ENCODE assay signal across 29 cellular contexts in the genomic region with DNA sequence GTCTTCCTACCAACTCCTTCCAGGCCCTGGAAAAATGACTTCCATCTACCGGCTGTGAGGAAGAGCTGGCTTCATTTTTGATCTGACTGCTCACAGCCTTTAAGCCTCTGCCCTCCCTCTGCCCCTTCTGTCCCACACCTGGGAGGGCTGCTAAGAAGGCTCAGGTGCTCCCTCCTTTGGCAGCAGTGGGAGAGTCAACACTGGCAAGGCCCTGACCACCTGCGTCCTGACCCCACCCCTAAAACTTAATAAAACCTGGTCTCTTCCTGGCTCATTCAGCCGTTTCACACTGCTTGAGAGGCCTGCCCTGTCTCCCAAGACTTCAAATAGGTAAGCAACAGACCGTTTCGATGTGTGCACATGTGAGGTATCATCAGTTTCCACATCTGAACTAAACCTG. TPM values are rescaled to one million over a fixed set of nuclear protein-coding genes. Genes with fewer than 3 reads are reported as not detected.
DNase-seq lines count a peak whose midpoint lies in the region; ATAC-seq and TF ChIP-seq lines count a peak whose summit lies in the region.
"Had no signal": no experiment of that assay in that cellular context is flagged by ENCODE, and none has a peak within 500 bp of the region (broad histone marks: within the 10 kb centered on the region; RNA-seq: fewer than 3 reads in every experiment).

No MANE protein-coding gene starts in this region.

- POLR2A ChIA-PET in HCT116 (lab: Charles Lee): no interaction called here

- peaks cover 26% of the 10 kb centered on the region for H3K36me3 ChIP-seq in BLaER1
- H3K36me3 ChIP-seq in HCT116 (ENCODE audit: control insufficient read depth in 1 of 2, insufficient read depth in 2 of 2, low read length in 2 of 2): no peaks in the 10 kb centered on the region
- H3K36me3 ChIP-seq in SU-DHL-6 (ENCODE audit: low read length): peaks cover 3% of the 10 kb centered on the region; the same call in 1 of the 2 replicates
- H3K36me3 ChIP-seq: cardiac muscle cell had no signal

- BruUV-seq in HCT116 (replicated peaks; lab: Mats Ljungman, UMichigan): no TSS peak

- intact Hi-C loops in HCT116 (cut with micrococcal nuclease): no loop called here
- intact Hi-C loops in Right ventricle myocardium superior (cut with DNase I): no loop called here

- H3K27me3 ChIP-seq in BLaER1 (no peaks in the 10 kb centered on the region), HCT116 (ENCODE audit: insufficient read depth, low read length) (no peaks in the 10 kb centered on the region), SU-DHL-6 (ENCODE audit: low read length) (no peaks in the 10 kb centered on the region)
- H3K27me3 ChIP-seq: cardiac muscle cell, esophagus squamous epithelium, gastrocnemius medialis had no signal

- TF ChIP-seq CTCF in HCT116 (IDR thresholded peaks at IDR 0.05 in 2 of 3, conservative IDR thresholded peaks at IDR 0.05 in 1 of 3; ENCODE audit: borderline replicate concordance in 1 of 3, insufficient read depth in 1 of 3, low read depth in 2 of 3, low read length in 2 of 3) (no peak), SU-DHL-6 (IDR thresholded peaks at IDR 0.05; ENCODE audit: insufficient read depth, low read length, poor library complexity, severe bottlenecking) (peak; percentile 46)

- RAD21 ChIA-PET in HCT116 (lab: Charles Lee; ENCODE audit: low non-redundant PET in 1 of 2, low total read pairs in 2 of 2, uncharacterized antibody in 2 of 2, unreplicated experiment in 2 of 2): no interaction called here

- H2AFZ ChIP-seq in HCT116 (ENCODE audit: low read depth, low read length, poor library complexity, severe bottlenecking) (no peak overlapping the region), SU-DHL-6 (ENCODE audit: low read depth, low read length, severe bottlenecking) (no peak overlapping the region)
- H2AFZ ChIP-seq: PC-9 had no signal

- H3K4me3 ChIP-seq in BLaER1 (no peak overlapping the region; the same call in 1 of the 2 replicates), HCT116 (replicated peaks in 1 of 2; ENCODE audit: low read depth in 1 of 2, low read length in 2 of 2) (no peak overlapping the region), SU-DHL-6 (ENCODE audit: insufficient read depth, low read length, poor library complexity, severe bottlenecking) (peak overlapping the region; percentile 67)
- H3K4me3 ChIP-seq: cardiac muscle cell, esophagus squamous epithelium, gastrocnemius medialis, HAP-1, lung, PC-9, skin epidermis had no signal

- TF ChIP-seq POLR2A in HCT116 (IDR thresholded peaks at IDR 0.05; ENCODE audit: borderline replicate concordance, extremely low read depth, insufficient read depth, insufficient read length): no peak

- no peak for TF ChIP-seq RAD21 in HCT116 (IDR thresholded peaks at IDR 0.05; ENCODE audit: low read depth)

- H4K20me1 ChIP-seq in BLaER1 (no peaks in the 10 kb centered on the region), HCT116 (ENCODE audit: insufficient read depth) (no peaks in the 10 kb centered on the region), SU-DHL-6 (ENCODE audit: low read depth, low read length) (no peaks in the 10 kb centered on the region)

- peaks cover 33% of the 10 kb centered on the region for H3F3A ChIP-seq in SU-DHL-6 (ENCODE audit: insufficient read depth)

- no peaks in the 10 kb centered on the region for H3K9me2 ChIP-seq in HCT116 (ENCODE audit: insufficient read depth)
- H3K9me2 ChIP-seq in SU-DHL-6 (replicated peaks; ENCODE audit: insufficient read depth, low read length): no peaks in the 10 kb centered on the region

- H3K4me1 ChIP-seq in BLaER1 (peaks cover 71% of the 10 kb centered on the region), HCT116 (ENCODE audit: control insufficient read depth in 1 of 2, insufficient read depth in 2 of 2, low read length in 2 of 2) (no peaks in the 10 kb centered on the region)
- H3K4me1 ChIP-seq: gastrocnemius medialis, HAP-1 had no signal

- CTCF ChIA-PET in HCT116 (lab: Charles Lee): no interaction called here

- H3K9me3 ChIP-seq in BLaER1 (peaks cover 9% of the 10 kb centered on the region; the same call in 1 of the 2 replicates), HCT116 (ENCODE audit: control insufficient read depth in 1 of 2, insufficient read depth in 1 of 2, low read depth in 1 of 2, low read length in 2 of 2) (no peaks in the 10 kb centered on the region), SU-DHL-6 (ENCODE audit: insufficient read depth, low read length) (no peaks in the 10 kb centered on the region)
- H3K9me3 ChIP-seq: esophagus squamous epithelium, gastrocnemius medialis, HAP-1 had no signal

- DNase-seq in HCT116 (ENCODE audit: low read depth, low spot score) (no peak), iPS-NIHi11 (ENCODE audit: low spot score) (peak; percentile 50), Right ventricle myocardium superior (no peak)
- no peak for DNase-seq in activated T-cell treated with anti-CD3 and anti-CD28 coated beads, Interleukin-2, amount 50 U/mL, for 48 hours
- DNase-seq: activated CD4-positive, alpha-beta T cell treated with anti-CD3 and anti-CD28 coated beads for 4 hours; activated CD8-positive, alpha-beta memory T cell treated with anti-CD3 and anti-CD28 coated beads for 24 hours; activated naive CD4-positive, alpha-beta T cell treated with anti-CD3 and anti-CD28 coated beads, Interleukin-2, amount 50 U/mL, for 16 hours; activated T-cell treated with anti-CD3 and anti-CD28 coated beads, Interleukin-2, amount 50 U/mL, for 4 hours; AML-193; amygdala; CD8-positive, alpha-beta memory T cell; cortex of kidney; esophagus squamous epithelium; gastrocnemius medialis; hypothalamus; NCI-H1092 treated with DMSO at 0.1 percent for 48 hours; NCI-H1930; NCI-H226; occipital lobe; PC-9; T-helper 1 cell had no signal

- ATAC-seq in HCT116: peak; percentile 67; the same call in 1 of the 2 replicates
- no peak for ATAC-seq in GM18868 (IDR thresholded peaks at IDR 0.05; ENCODE audit: unreplicated experiment)
- no peak for ATAC-seq in GM21717 (IDR thresholded peaks at IDR 0.05; ENCODE audit: unreplicated experiment)
- ATAC-seq in Right ventricle myocardium superior (ENCODE audit: poor library complexity): no peak
- ATAC-seq: activated T-cell treated with anti-CD3 and anti-CD28 coated beads, Interleukin-2, amount 50 U/mL, for 4 hours; gastrocnemius medialis had no signal

- H3K27ac ChIP-seq in BLaER1 (peak overlapping the region; percentile 72), HCT116 (ENCODE audit: low read depth, low read length) (no peak overlapping the region), SU-DHL-6 (ENCODE audit: low read depth, low read length) (peak overlapping the region; percentile 95)
- H3K27ac ChIP-seq: cardiac muscle cell, esophagus squamous epithelium, gastrocnemius medialis, PC-9, skin epidermis had no signal

- H3K4me2 ChIP-seq in BLaER1 (peak overlapping the region; percentile 79), HCT116 (ENCODE audit: low read length) (no peak overlapping the region), SU-DHL-6 (ENCODE audit: low read depth, low read length, poor library complexity, severe bottlenecking) (peak overlapping the region; percentile 91)
- H3K4me2 ChIP-seq: PC-9 had no signal

- peak overlapping the region; percentile 51; the same call in 1 of the 2 replicates for H3K9ac ChIP-seq in BLaER1
- H3K9ac ChIP-seq in HCT116 (ENCODE audit: low read length): no peak overlapping the region
- H3K9ac ChIP-seq in SU-DHL-6 (ENCODE audit: low read length): peak overlapping the region; percentile 92

- no peaks in the 10 kb centered on the region for H3K79me2 ChIP-seq in HCT116 (ENCODE audit: insufficient read depth, low read length)
- peaks cover 45% of the 10 kb centered on the region for H3K79me2 ChIP-seq in SU-DHL-6 (ENCODE audit: insufficient read depth, low read length)

TF ChIP-seq in HCT116, 20 proteins besides CTCF, POLR2A, EP300 and RAD21 (continues in another document):
- TF ChIP-seq JUND (IDR thresholded peaks at IDR 0.05): no peak
- no peak for TF ChIP-seq YY1 (IDR thresholded peaks at IDR 0.05; ENCODE audit: extremely low read depth, insufficient replicate concordance, low read depth, low read length)
- TF ChIP-seq ZNF274 (IDR thresholded peaks at IDR 0.05; ENCODE audit: low read depth, low read length): no peak
- no peak for TF ChIP-seq EZH2phosphoT487 (IDR thresholded peaks at IDR 0.05; ENCODE audit: borderline replicate concordance)
- no peak for TF ChIP-seq SIN3A (IDR thresholded peaks at IDR 0.05; ENCODE audit: low read depth)
- no peak for TF ChIP-seq ZFX (IDR thresholded peaks at IDR 0.05)
- no peak for TF ChIP-seq CBX3 (IDR thresholded peaks at IDR 0.05; ENCODE audit: low read depth)
- no peak for TF ChIP-seq EGR1 (IDR thresholded peaks at IDR 0.05; ENCODE audit: low read depth)
- no peak for TF ChIP-seq EZH2 (IDR thresholded peaks at IDR 0.05)
- TF ChIP-seq, protein P1, sequence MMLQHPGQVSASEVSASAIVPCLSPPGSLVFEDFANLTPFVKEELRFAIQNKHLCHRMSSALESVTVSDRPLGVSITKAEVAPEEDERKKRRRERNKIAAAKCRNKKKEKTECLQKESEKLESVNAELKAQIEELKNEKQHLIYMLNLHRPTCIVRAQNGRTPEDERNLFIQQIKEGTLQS (IDR thresholded peaks at IDR 0.05): no peak
- no peak for TF ChIP-seq SP1 (IDR thresholded peaks at IDR 0.05; ENCODE audit: low read depth)
- TF ChIP-seq, protein P2, sequence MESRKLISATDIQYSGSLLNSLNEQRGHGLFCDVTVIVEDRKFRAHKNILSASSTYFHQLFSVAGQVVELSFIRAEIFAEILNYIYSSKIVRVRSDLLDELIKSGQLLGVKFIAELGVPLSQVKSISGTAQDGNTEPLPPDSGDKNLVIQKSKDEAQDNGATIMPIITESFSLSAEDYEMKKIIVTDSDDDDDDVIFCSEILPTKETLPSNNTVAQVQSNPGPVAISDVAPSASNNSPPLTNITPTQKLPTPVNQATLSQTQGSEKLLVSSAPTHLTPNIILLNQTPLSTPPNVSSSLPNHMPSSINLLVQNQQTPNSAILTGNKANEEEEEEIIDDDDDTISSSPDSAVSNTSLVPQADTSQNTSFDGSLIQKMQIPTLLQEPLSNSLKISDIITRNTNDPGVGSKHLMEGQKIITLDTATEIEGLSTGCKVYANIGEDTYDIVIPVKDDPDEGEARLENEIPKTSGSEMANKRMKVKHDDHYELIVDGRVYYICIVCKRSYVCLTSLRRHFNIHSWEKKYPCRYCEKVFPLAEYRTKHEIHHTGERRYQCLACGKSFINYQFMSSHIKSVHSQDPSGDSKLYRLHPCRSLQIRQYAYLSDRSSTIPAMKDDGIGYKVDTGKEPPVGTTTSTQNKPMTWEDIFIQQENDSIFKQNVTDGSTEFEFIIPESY (IDR thresholded peaks at IDR 0.05; ENCODE audit: extremely low read depth, insufficient replicate concordance, low read length): no peak
- no peak for TF ChIP-seq POLR2AphosphoS5 (IDR thresholded peaks at IDR 0.05; ENCODE audit: low read depth, low read length)
- no peak for TF ChIP-seq FOSL1 (IDR thresholded peaks at IDR 0.05; ENCODE audit: low read depth)

RNA-seq across cellular contexts. Expression of a gene that starts 52.1 kb away (rescaled TPM):
- total RNA-seq in HCT116 (2021; ENCODE audit: unreplicated experiment) (27.4 TPM), Right ventricle myocardium superior (9.5 TPM)
- 16.6 and 16.7 TPM in 2 replicates for polyA plus RNA-seq in HCT116 (2012)

RNA-seq across cellular contexts. Expression of a gene that starts 55.2 kb away (rescaled TPM):
- 9.2 TPM for total RNA-seq in HCT116 (2021; ENCODE audit: unreplicated experiment)
- polyA plus RNA-seq in HCT116 (2012): 4.5 and 4.8 TPM in 2 replicates
- total RNA-seq in Right ventricle myocardium superior: 4.9 TPM
